11 cellular contexts compared by ENCODE assay signal in the genomic region with DNA sequence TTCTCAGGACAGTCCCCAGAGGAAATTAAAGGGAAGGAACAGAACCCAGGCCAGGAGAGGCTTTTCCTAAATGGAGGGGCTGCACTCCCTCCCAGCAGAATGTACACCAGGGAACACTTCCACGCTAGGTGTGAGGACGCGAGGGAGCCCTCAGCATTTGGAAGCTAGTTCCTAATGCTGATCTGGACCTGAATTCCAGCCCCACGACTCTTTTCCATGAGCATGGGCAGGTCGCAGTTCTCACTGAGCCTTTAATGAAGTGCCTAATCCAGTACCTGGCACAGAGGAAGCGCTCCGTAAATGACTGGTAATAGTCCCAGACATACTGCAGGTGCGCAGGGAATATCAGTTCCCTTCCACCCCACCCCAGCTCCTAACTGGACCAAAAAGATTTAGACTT. TPM values are rescaled to one million over a fixed set of nuclear protein-coding genes. Genes with fewer than 3 reads are reported as not detected.
A peak's percentile ranks its signal among the peaks of the same experiment; 100 is the strongest.
DNase-seq lines count a peak whose midpoint lies in the region; ATAC-seq and TF ChIP-seq lines count a peak whose summit lies in the region.
"Had no signal": no experiment of that assay in that cellular context is flagged by ENCODE, and none has a peak within 500 bp of the region (broad histone marks: within the 10 kb centered on the region; RNA-seq: fewer than 3 reads in every experiment).

No MANE protein-coding gene starts in this region.

- H3K9ac ChIP-seq in mammary epithelial cell (ENCODE audit: insufficient read depth, low read length) (no peak overlapping the region), iPS-15b (ENCODE audit: low read depth, low read length) (no peak overlapping the region)

- intact Hi-C loops in breast epithelium (cut with DNase I; ENCODE audit: low total_unique reads) (no loop called here), mammary epithelial cell (cut with micrococcal nuclease) (no loop called here), PC-9 (cut with micrococcal nuclease; ENCODE audit: unreplicated experiment) (loop anchor here (2.0 to 10.0 kb wide), 5 partner anchors 52 to 398 kb away; a partner anchor contains a TSS), stomach (cut with DNase I; ENCODE audit: low total_unique reads) (no loop called here)

- peaks cover 0 to 7% of the 10 kb centered on the region in 2 donors for H3K4me1 ChIP-seq in breast epithelium
- H3K4me1 ChIP-seq in mammary epithelial cell (ENCODE audit: insufficient read depth, low read length): peaks cover 17% of the 10 kb centered on the region
- H3K4me1 ChIP-seq in PC-9 (replicated peaks; ENCODE audit: insufficient read depth): peaks cover 37% of the 10 kb centered on the region
- peaks cover 16% of the 10 kb centered on the region for H3K4me1 ChIP-seq in iPS-15b (ENCODE audit: control insufficient read depth, insufficient read depth, low read length)
- peaks cover 19 to 54% (median 22%) of the 10 kb centered on the region in 4 donors for H3K4me1 ChIP-seq in stomach

- POLR2A ChIA-PET in PC-9 (lab: Charles Lee; ENCODE audit: unreplicated experiment): interaction anchor here (0.7 kb wide), 1 partner anchor 61 kb away, joined by 4 read pairs; no protein-coding TSS in a partner anchor

- no peaks in the 10 kb centered on the region for H3K36me3 ChIP-seq in breast epithelium
- H3K36me3 ChIP-seq in mammary epithelial cell (ENCODE audit: insufficient read depth, low read length): no peaks in the 10 kb centered on the region
- no peaks in the 10 kb centered on the region for H3K36me3 ChIP-seq in PC-9 (ENCODE audit: low read depth)
- no peaks in the 10 kb centered on the region for H3K36me3 ChIP-seq in iPS-15b (ENCODE audit: control insufficient read depth, insufficient read depth, low read length)
- no peaks in the 10 kb centered on the region for H3K36me3 ChIP-seq in stomach
- H3K36me3 ChIP-seq: prostate gland had no signal

- H4K20me1 ChIP-seq in mammary epithelial cell (ENCODE audit: insufficient read depth, low read length) (no peaks in the 10 kb centered on the region), PC-9 (ENCODE audit: insufficient read depth) (no peaks in the 10 kb centered on the region)

- no peak for TF ChIP-seq CTCF in breast epithelium (IDR thresholded peaks at IDR 0.05)
- TF ChIP-seq CTCF in mammary epithelial cell (conservative IDR thresholded peaks at IDR 0.05 in 1 of 2, IDR thresholded peaks at IDR 0.05 in 1 of 2; ENCODE audit: extremely low read depth in 1 of 2, insufficient read depth in 1 of 2, low read depth in 1 of 2, low read length in 2 of 2): no peak
- TF ChIP-seq CTCF in PC-9 (conservative IDR thresholded peaks at IDR 0.05): no peak
- TF ChIP-seq CTCF in stomach (IDR thresholded peaks at IDR 0.05): no peak
- no peak for TF ChIP-seq CTCF in omental fat pad (IDR thresholded peaks at IDR 0.05)

- BruUV-seq in mammary epithelial cell (replicated peaks; lab: Mats Ljungman, UMichigan): no TSS peak
- no TSS peak for BruUV-seq in PC-9 (replicated peaks; lab: Mats Ljungman, UMichigan)

- H3F3A ChIP-seq in PC-9 (ENCODE audit: insufficient read depth, low read depth): peaks cover 32% of the 10 kb centered on the region

- in situ Hi-C loops in mammary epithelial cell (cut with MboI; ENCODE audit: low sequenced_read_pairs in 2 of 2): no loop called here

- no peaks in the 10 kb centered on the region for H3K79me2 ChIP-seq in mammary epithelial cell (ENCODE audit: insufficient read depth, low read length)
- peaks cover 46% of the 10 kb centered on the region for H3K79me2 ChIP-seq in PC-9 (ENCODE audit: low read depth)

- DNase-seq in breast epithelium (ENCODE audit: low spot score in 2 of 2) (no peak), mammary epithelial cell (no peak), PC-9 (no peak), stomach (no peak), LoVo (ENCODE audit: low spot score) (no peak), omental fat pad (ENCODE audit: low spot score) (no peak)
- DNase-seq: NCI-H1417 treated with DMSO at 0.1 percent for 48 hours had no signal

- H3K9me2 ChIP-seq in PC-9 (ENCODE audit: insufficient read depth): no peaks in the 10 kb centered on the region

- H3K4me3 ChIP-seq in breast epithelium (peak overlapping the region; percentile 49 to 68 (median 53)), mammary epithelial cell (replicated peaks in 1 of 3; ENCODE audit: insufficient read depth in 1 of 3, low read depth in 2 of 3, low read length in 3 of 3) (no peak overlapping the region), PC-9 (peak overlapping the region; percentile 84), iPS-15b (ENCODE audit: low read depth, low read length) (peak overlapping the region; percentile 69), stomach (peak overlapping the region; percentile 48 to 61 (median 56))

- TF ChIP-seq EP300 in stomach (IDR thresholded peaks at IDR 0.05): no peak

- H3K27me3 ChIP-seq in breast epithelium (peaks cover 0 to 18% of the 10 kb centered on the region in 2 donors), mammary epithelial cell (ENCODE audit: insufficient read depth, low read length) (peaks cover 28% of the 10 kb centered on the region), PC-9 (ENCODE audit: insufficient read depth, low read depth) (no peaks in the 10 kb centered on the region), iPS-15b (ENCODE audit: control insufficient read depth, insufficient read depth, low read length) (peaks cover 44% of the 10 kb centered on the region), stomach (peaks cover 3 to 64% (median 21%) of the 10 kb centered on the region in 3 donors)

- H3K9me3 ChIP-seq in breast epithelium (no peaks in the 10 kb centered on the region), mammary epithelial cell (replicated peaks; ENCODE audit: insufficient read depth, low read length) (no peaks in the 10 kb centered on the region), PC-9 (ENCODE audit: insufficient read depth, low read depth) (no peaks in the 10 kb centered on the region), iPS-15b (ENCODE audit: control insufficient read depth, insufficient read depth, low read length) (no peaks in the 10 kb centered on the region), stomach (no peaks in the 10 kb centered on the region)
- H3K9me3 ChIP-seq: prostate gland had no signal

- H3K27ac ChIP-seq in breast epithelium (no peak overlapping the region), mammary epithelial cell (ENCODE audit: insufficient read depth, low read depth, low read length) (no peak overlapping the region), PC-9 (peak overlapping the region; percentile 99), stomach (peak overlapping the region in 2 of 5 donors; percentile 80 to 82)
- H3K27ac ChIP-seq: prostate gland had no signal

- TF ChIP-seq POLR2A in breast epithelium (IDR thresholded peaks at IDR 0.05) (no peak), stomach (IDR thresholded peaks at IDR 0.05) (no peak)

- no peak overlapping the region for H2AFZ ChIP-seq in mammary epithelial cell (ENCODE audit: low read depth, low read length)
- H2AFZ ChIP-seq in PC-9: no peak overlapping the region

- 74% methylated on average over 8 of the region's 8 CpGs for WGBS in mammary epithelial cell (ENCODE audit: low coverage, missing lambda C conversion rate)
- 80 to 93% (median 87%) methylated on average over 7 to 8 of the region's 8 CpGs for WGBS in stomach, 5 donors

- no peak overlapping the region for H3K4me2 ChIP-seq in mammary epithelial cell (ENCODE audit: insufficient read depth, low read depth, low read length)
- H3K4me2 ChIP-seq in PC-9: peak overlapping the region; percentile 94

- dilution Hi-C loops in mammary epithelial cell (cut with HindIII; ENCODE audit: low sequenced_read_pairs): no loop called here

- CTCF ChIA-PET in mammary epithelial cell (lab: Charles Lee; ENCODE audit: low non-redundant PET): no interaction called here
- CTCF ChIA-PET in PC-9 (lab: Charles Lee): interaction anchor here (0.8 to 1.4 kb wide), 2 partner anchors 21 to 297 kb away, joined by 3 to 4 read pairs; a partner anchor contains a TSS

- no peak for ATAC-seq in activated CD4-positive, CD25-positive, alpha-beta regulatory T cell treated with anti-CD3 and anti-CD28 coated beads, Interleukin-2, amount 50 U/mL, for 24 hours
- no peak for ATAC-seq in omental fat pad (ENCODE audit: low FRiP score)

RNA-seq across cellular contexts. Expression of a gene that starts 1.1 kb away (rescaled TPM):
- total RNA-seq in breast epithelium (10 to 100 TPM; 33.4 to 67.5 (median 49.0) TPM), mammary epithelial cell (under 1 TPM; 0.12 to 0.17 TPM), PC-9 (2021) (66.5 and 86.8 TPM in 2 replicates), stomach (10 to 100 TPM in 3 of 5 donors, 1 to 10 TPM in 2; 3.2 to 39.6 (median 18.1) TPM), omental fat pad (100 to 1,000 TPM in 2 of 4 donors, 10 to 100 TPM in 2; 40.6 to 153 (median 78.0) TPM)
- polyA plus RNA-seq in mammary epithelial cell (not detected), stomach (10 to 100 TPM in 1 of 3 donors, 1 to 10 TPM in 2; 6.3 to 11.1 (median 7.4) TPM)
- not detected for polyA minus RNA-seq in mammary epithelial cell
- total RNA-seq: endothelial cell of umbilical vein had no signal

RNA-seq across cellular contexts. Expression of a gene that starts 59.7 kb away (rescaled TPM):
- total RNA-seq in breast epithelium: under 1 TPM in 2 of 3 donors, not detected in 1; 0.15 to 0.33 TPM
- not detected for total RNA-seq in mammary epithelial cell
- not detected for polyA plus RNA-seq in mammary epithelial cell
- polyA minus RNA-seq in mammary epithelial cell: not detected
- 0.15 TPM in 1 of 2 replicates, not detected in the other for total RNA-seq in PC-9 (2021)
- not detected for total RNA-seq in stomach
- polyA plus RNA-seq in stomach: under 1 TPM in 1 of 3 donors, not detected in 2; 0.40 TPM
- total RNA-seq in omental fat pad: not detected
- total RNA-seq: endothelial cell of umbilical vein, prostate gland had no signal
- polyA plus RNA-seq: endothelial cell of umbilical vein had no signal

Comparison
In these comparisons a context has a peak if more than half of its experiments do, and no peak if none do; other contexts are left out.
1. H3K4me3 ChIP-seq: peak in breast epithelium (3 of 3), PC-9 (single experiment), iPS-15b (single experiment) and stomach (4 of 4); none in mammary epithelial cell (0 of 3).